Comparison of ENCODE assay signal across 10 cellular contexts in the genomic region with DNA sequence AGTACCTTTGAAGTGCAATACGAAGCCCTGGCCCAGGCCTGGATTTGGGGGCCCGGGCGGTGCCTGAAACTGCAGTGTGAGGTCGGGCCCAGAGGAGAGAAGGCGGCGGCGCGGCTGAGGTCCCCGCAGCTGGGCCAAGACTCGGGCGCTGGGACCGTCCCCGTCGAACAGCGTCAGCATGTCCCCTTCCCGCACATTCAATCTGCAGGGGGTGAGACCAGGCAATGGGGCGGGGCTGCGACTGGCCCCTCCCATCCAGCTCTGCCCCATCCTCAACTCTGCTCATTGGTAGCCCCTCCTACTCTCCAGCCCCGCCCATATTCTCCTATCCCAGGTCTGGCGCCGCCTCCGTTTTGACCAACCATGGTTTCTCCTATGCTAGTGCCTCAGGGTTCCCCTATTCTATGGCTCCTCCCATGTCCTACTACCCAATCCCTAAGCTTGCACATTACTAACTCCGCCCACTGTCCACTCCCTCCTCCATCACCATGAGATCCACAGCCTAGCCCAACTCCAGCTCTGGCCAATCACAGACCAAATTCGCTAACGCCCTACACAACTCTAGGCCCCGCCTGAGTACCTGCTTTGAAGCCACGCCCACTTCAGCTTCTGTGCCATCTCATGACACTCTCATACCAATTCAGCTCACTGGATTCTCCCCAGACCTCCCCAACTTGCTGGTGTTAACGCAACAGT. TPM values are rescaled to one million over a fixed set of nuclear protein-coding genes. Genes with fewer than 3 reads are reported as not detected.
DNase-seq lines count a peak whose midpoint lies in the region; ATAC-seq and TF ChIP-seq lines count a peak whose summit lies in the region.
"Had no signal": no experiment of that assay in that cellular context is flagged by ENCODE, and none has a peak within 500 bp of the region (broad histone marks: within the 10 kb centered on the region; RNA-seq: fewer than 3 reads in every experiment).

No MANE protein-coding gene starts in this region.

- no peak overlapping the region for H3K4me3 ChIP-seq in SK-N-SH (ENCODE audit: low read depth in 2 of 2, low read length in 1 of 2)

- no peaks in the 10 kb centered on the region for H3K36me3 Mint-ChIP-seq in naive thymus-derived CD8-positive, alpha-beta T cell

- peaks cover 8 to 40% (median 20%) of the 10 kb centered on the region in 5 donors for H3K27me3 Mint-ChIP-seq in naive thymus-derived CD8-positive, alpha-beta T cell

- H3K27ac ChIP-seq in SK-N-SH (ENCODE audit: low read depth in 2 of 2, low read length in 1 of 2) = no peak overlapping the region
- H3K27ac ChIP-seq: neutrophil, VCaP had no signal

- TF ChIP-seq CTCF in SK-N-SH (IDR thresholded peaks at IDR 0.05) = no peak

- no peak overlapping the region for H2AFZ ChIP-seq in SK-N-SH (ENCODE audit: low read depth)

- TF ChIP-seq EP300 in SK-N-SH (IDR thresholded peaks at IDR 0.05; ENCODE audit: borderline replicate concordance in 1 of 2, low read depth in 1 of 2, low read length in 1 of 2) = no peak

- no peaks in the 10 kb centered on the region for H3K36me3 ChIP-seq in SK-N-SH (replicated peaks in 1 of 2; ENCODE audit: control insufficient read depth in 1 of 2, insufficient read depth in 2 of 2, low read length in 1 of 2)
- H3K36me3 ChIP-seq: neutrophil had no signal

- H3K9me3 Mint-ChIP-seq in naive thymus-derived CD8-positive, alpha-beta T cell = no peaks in the 10 kb centered on the region

- no peaks in the 10 kb centered on the region for H3K9me2 ChIP-seq in SK-N-SH

- H3F3A ChIP-seq in SK-N-SH (replicated peaks; ENCODE audit: insufficient read depth) = no peaks in the 10 kb centered on the region

- no peaks in the 10 kb centered on the region for H3K9me3 ChIP-seq in SK-N-SH
- H3K9me3 ChIP-seq: neutrophil had no signal

- DNase-seq in SKM-1 treated with dmso at 0.1 percent for 144 hours (lab: John Stamatoyannopoulos, UW; ENCODE audit: unreplicated experiment) (peak; percentile 6), SKM-1 (lab: John Stamatoyannopoulos, UW; ENCODE audit: unreplicated experiment) (no peak), SK-N-SH (peak; percentile 78), cerebellar cortex (ENCODE audit: low spot score) (peak; percentile 85), posterior vena cava (ENCODE audit: low spot score) (no peak), globus pallidus (ENCODE audit: low spot score) (no peak)
- DNase-seq in naive thymus-derived CD8-positive, alpha-beta T cell = peak in 7 of 10 donors; percentile 5 to 36 (median 13)

- peak; percentile 56 to 76 for ATAC-seq in naive thymus-derived CD8-positive, alpha-beta T cell
- ATAC-seq in HG02678 (IDR thresholded peaks at IDR 0.05; ENCODE audit: unreplicated experiment) = no peak

- no peak overlapping the region for H3K4me2 ChIP-seq in SK-N-SH

- H3K4me3 Mint-ChIP-seq in naive thymus-derived CD8-positive, alpha-beta T cell = peak overlapping the region; percentile 16 to 84 (median 70)

- no peaks in the 10 kb centered on the region for H3K4me1 ChIP-seq in SK-N-SH (ENCODE audit: control insufficient read depth in 1 of 2, insufficient read depth in 2 of 2, low read depth in 1 of 2, low read length in 1 of 2)

- no peaks in the 10 kb centered on the region for H3K27me3 ChIP-seq in SK-N-SH (ENCODE audit: insufficient read depth)

- H3K79me2 ChIP-seq in SK-N-SH (ENCODE audit: insufficient read depth) = no peaks in the 10 kb centered on the region

- POLR2A ChIA-PET in SK-N-SH (lab: Yijun Ruan, JAX) = interaction anchor here (0.7 to 0.8 kb wide), 2 partner anchors 9 to 49 kb away, joined by 3 read pairs; partner anchors contain the start of gene KCTD13
- POLR2A ChIA-PET in naive thymus-derived CD8-positive, alpha-beta T cell (lab: Charles Lee) = interaction anchor here (1.1 kb wide), 2 partner anchors 13 to 49 kb away, joined by 3 read pairs; partner anchors contain the start of gene KCTD13

- CTCF ChIA-PET in SK-N-SH (lab: Yijun Ruan, JAX) = interaction anchor here (1.3 to 1.5 kb wide), 3 partner anchors 11 to 29 kb away, joined by 3 to 5 read pairs (median 3); partner anchors contain the start of gene CDIPT

- 89% methylated on average over 24 of the region's 28 CpGs for WGBS in SK-N-SH (ENCODE audit: low lambda C conversion rate)

- TF ChIP-seq RAD21 in SK-N-SH (IDR thresholded peaks at IDR 0.05; ENCODE audit: low read length) = no peak

- no peaks in the 10 kb centered on the region for H4K20me1 ChIP-seq in SK-N-SH (ENCODE audit: insufficient read depth)

- H3K27ac Mint-ChIP-seq in naive thymus-derived CD8-positive, alpha-beta T cell = peak overlapping the region in 3 of 10 donors; percentile 6 to 86 (median 8)

- no peak overlapping the region for H3K9ac ChIP-seq in SK-N-SH

- peaks cover 6 to 26% (median 19%) of the 10 kb centered on the region in 4 donors for H3K4me1 Mint-ChIP-seq in naive thymus-derived CD8-positive, alpha-beta T cell

- intact Hi-C loops in posterior vena cava (cut with DNase I) = loop anchor here in 1 of 2 donors (10.0 kb wide), 1 partner anchor 67 kb away; no protein-coding TSS in a partner anchor

TF ChIP-seq in SK-N-SH, 30 proteins besides CTCF, POLR2A, EP300 and RAD21 (continues in another document):
- TF ChIP-seq MAX (IDR thresholded peaks at IDR 0.05; ENCODE audit: low read depth) = no peak
- TF ChIP-seq FOSL2 (IDR thresholded peaks at IDR 0.05; ENCODE audit: borderline replicate concordance, low read depth) = no peak
- TF ChIP-seq, protein P1, sequence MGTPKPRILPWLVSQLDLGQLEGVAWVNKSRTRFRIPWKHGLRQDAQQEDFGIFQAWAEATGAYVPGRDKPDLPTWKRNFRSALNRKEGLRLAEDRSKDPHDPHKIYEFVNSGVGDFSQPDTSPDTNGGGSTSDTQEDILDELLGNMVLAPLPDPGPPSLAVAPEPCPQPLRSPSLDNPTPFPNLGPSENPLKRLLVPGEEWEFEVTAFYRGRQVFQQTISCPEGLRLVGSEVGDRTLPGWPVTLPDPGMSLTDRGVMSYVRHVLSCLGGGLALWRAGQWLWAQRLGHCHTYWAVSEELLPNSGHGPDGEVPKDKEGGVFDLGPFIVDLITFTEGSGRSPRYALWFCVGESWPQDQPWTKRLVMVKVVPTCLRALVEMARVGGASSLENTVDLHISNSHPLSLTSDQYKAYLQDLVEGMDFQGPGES (IDR thresholded peaks at IDR 0.05; ENCODE audit: low read depth, low read length) = no peak
- no peak for TF ChIP-seq FOXM1 (IDR thresholded peaks at IDR 0.05; ENCODE audit: low read depth)
- TF ChIP-seq NRF1 (IDR thresholded peaks at IDR 0.05; ENCODE audit: low read depth, low read length) = no peak
- no peak for TF ChIP-seq RFX5 (IDR thresholded peaks at IDR 0.05; ENCODE audit: low read length)
- no peak for TF ChIP-seq ZBTB33 (IDR thresholded peaks at IDR 0.05; ENCODE audit: borderline replicate concordance, low read depth)
- TF ChIP-seq RCOR1 (IDR thresholded peaks at IDR 0.05; ENCODE audit: low read length) = no peak
- no peak for TF ChIP-seq YY1 (IDR thresholded peaks at IDR 0.05; ENCODE audit: low read depth)

RNA-seq across cellular contexts. Expression of gene CDIPT, which starts 14.4 kb away (rescaled TPM):
- 90.7 and 94.8 TPM in 2 replicates for polyA plus RNA-seq in SK-N-SH (2012; rRNA removed)
- 46.6 and 69.3 TPM in 2 replicates for polyA plus RNA-seq in SK-N-SH (2012; cell fraction: cytosol; rRNA removed)
- polyA plus RNA-seq in SK-N-SH (2012; cell fraction: nucleus; rRNA removed) = 61.5 and 62.0 TPM in 2 replicates
- 10 to 100 TPM; 73.7 to 74.5 TPM for total RNA-seq in naive thymus-derived CD8-positive, alpha-beta T cell
- polyA plus RNA-seq in naive thymus-derived CD8-positive, alpha-beta T cell = 10 to 100 TPM; 79.6 to 95.7 (median 91.3) TPM
- total RNA-seq in posterior vena cava = 10 to 100 TPM; 54.6 to 75.6 TPM

RNA-seq across cellular contexts. Expression of gene SEZ6L2, which starts 21.9 kb away (rescaled TPM):
- polyA plus RNA-seq in SK-N-SH (2012; rRNA removed) = 26.6 and 59.8 TPM in 2 replicates
- 23.2 and 39.4 TPM in 2 replicates for polyA plus RNA-seq in SK-N-SH (2012; cell fraction: cytosol; rRNA removed)
- polyA plus RNA-seq in SK-N-SH (2012; cell fraction: nucleus; rRNA removed) = 64.8 and 66.1 TPM in 2 replicates
- under 1 TPM in 1 of 2 experiments, not detected in 1; 0.21 TPM for total RNA-seq in naive thymus-derived CD8-positive, alpha-beta T cell
- not detected for polyA plus RNA-seq in naive thymus-derived CD8-positive, alpha-beta T cell
- total RNA-seq in posterior vena cava = 1 to 10 TPM in 1 of 2 donors, under 1 TPM in 1; 0.86 to 1.2 TPM

RNA-seq across cellular contexts. Expression of gene ASPHD1, which starts 22.9 kb away (rescaled TPM):
- 29.0 and 35.1 TPM in 2 replicates for polyA plus RNA-seq in SK-N-SH (2012; rRNA removed)
- polyA plus RNA-seq in SK-N-SH (2012; cell fraction: cytosol; rRNA removed) = 20.0 and 24.9 TPM in 2 replicates
- polyA plus RNA-seq in SK-N-SH (2012; cell fraction: nucleus; rRNA removed) = 33.8 and 38.6 TPM in 2 replicates
- not detected for total RNA-seq in naive thymus-derived CD8-positive, alpha-beta T cell
- not detected for polyA plus RNA-seq in naive thymus-derived CD8-positive, alpha-beta T cell
- total RNA-seq in posterior vena cava = under 1 TPM; 0.33 to 0.51 TPM

RNA-seq across cellular contexts. Expression of gene KCTD13, which starts 48.6 kb away (rescaled TPM):
- polyA plus RNA-seq in SK-N-SH (2012; rRNA removed) = 28.5 and 31.0 TPM in 2 replicates
- 14.6 and 20.3 TPM in 2 replicates for polyA plus RNA-seq in SK-N-SH (2012; cell fraction: cytosol; rRNA removed)
- polyA plus RNA-seq in SK-N-SH (2012; cell fraction: nucleus; rRNA removed) = 75.2 and 98.0 TPM in 2 replicates
- total RNA-seq in naive thymus-derived CD8-positive, alpha-beta T cell = 10 to 100 TPM; 65.4 to 75.9 TPM
- polyA plus RNA-seq in naive thymus-derived CD8-positive, alpha-beta T cell = 1 to 10 TPM; 5.4 to 10.0 (median 8.4) TPM
- 10 to 100 TPM; 13.1 to 16.1 TPM for total RNA-seq in posterior vena cava

RNA-seq across cellular contexts. Expression of gene MVP, which starts 57.2 kb away (rescaled TPM):
- polyA plus RNA-seq in SK-N-SH (2012; rRNA removed) = 198 and 222 TPM in 2 replicates
- 70.0 and 100 TPM in 2 replicates for polyA plus RNA-seq in SK-N-SH (2012; cell fraction: cytosol; rRNA removed)
- 460 and 509 TPM in 2 replicates for polyA plus RNA-seq in SK-N-SH (2012; cell fraction: nucleus; rRNA removed)
- total RNA-seq in naive thymus-derived CD8-positive, alpha-beta T cell = 100 to 1,000 TPM; 123 to 132 TPM
- polyA plus RNA-seq in naive thymus-derived CD8-positive, alpha-beta T cell = 100 to 1,000 TPM; 120 to 160 (median 134) TPM
- 100 to 1,000 TPM; 146 to 154 TPM for total RNA-seq in posterior vena cava

Comparison
In these comparisons a context has a peak if more than half of its experiments do, and no peak if none do; other contexts are left out.
1. DNase-seq: peak in SKM-1 treated with dmso at 0.1 percent for 144 hours (single experiment), SK-N-SH (single experiment), cerebellar cortex (single experiment) and naive thymus-derived CD8-positive, alpha-beta T cell (7 of 10); none in SKM-1 (single experiment), posterior vena cava (single experiment) and globus pallidus (single experiment).